In the genomic region with DNA sequence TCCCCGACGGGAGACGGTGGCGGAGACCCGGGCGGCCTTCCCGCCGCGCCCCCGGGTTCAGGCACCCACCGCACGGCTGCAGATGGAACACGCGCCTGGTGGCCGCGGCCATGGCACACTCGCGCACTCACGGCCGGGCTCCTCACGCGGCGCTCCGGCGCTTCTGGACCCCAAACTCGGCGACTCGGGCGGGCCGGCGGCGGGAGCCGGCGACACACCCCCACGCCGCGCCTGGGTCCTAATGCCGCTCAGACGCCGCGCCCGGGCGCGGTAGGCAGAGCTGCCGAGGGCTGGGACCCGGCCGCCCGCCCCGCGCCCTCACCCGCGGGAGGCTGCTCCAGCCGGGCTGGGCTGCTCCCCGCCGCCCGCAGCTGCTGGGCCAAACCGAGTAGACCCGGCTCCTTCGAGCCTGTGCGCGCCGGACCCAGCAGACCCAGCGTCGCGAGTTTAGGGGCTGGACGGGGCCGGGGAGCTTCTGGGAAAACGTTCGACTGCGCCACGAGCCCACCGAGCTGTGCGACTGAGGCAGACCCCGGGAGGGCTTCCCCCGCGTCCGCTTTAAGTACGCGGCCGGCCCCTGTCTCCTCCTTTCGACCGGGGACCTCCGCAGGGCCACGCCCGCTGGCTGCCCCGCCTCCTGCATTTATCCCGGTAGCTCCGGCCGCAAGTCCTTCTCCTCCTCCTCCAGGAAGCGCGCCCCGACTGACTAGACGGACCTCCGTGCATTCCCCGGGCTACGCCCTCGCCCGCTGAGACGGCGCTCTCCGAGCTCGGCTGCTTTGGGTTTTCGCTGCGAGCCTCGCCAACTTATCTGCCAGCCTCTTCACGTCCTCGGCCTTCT, we compare ENCODE assay signal across 1 cellular context.
TF ChIP-seq lines count a peak whose summit lies in the region.

A gene (minus strand): TSS at position 165 of the 841 bp plus-strand sequence. CDS start 53 bp downstream, at position 112.

TF ChIP-seq in HEK293, 187 proteins besides CTCF, POLR2A, EP300 and RAD21 (continued from another document and continues in another):
- TF ChIP-seq IKZF3 (tag by site-specific recombination; IDR thresholded peaks at IDR 0.05), result 0 out of 2 replicates have a peak, but pooled peaks have one; percentile 41
- TF ChIP-seq ZFP69B (tag by site-specific recombination; IDR thresholded peaks at IDR 0.05), result peak; percentile 95
- peak; percentile 72; the same call in 1 of the 2 replicates for TF ChIP-seq ZBTB20 (tag by site-specific recombination; IDR thresholded peaks at IDR 0.05)
- no peak for TF ChIP-seq ZNF157 (tag by site-specific recombination; IDR thresholded peaks at IDR 0.05)
- TF ChIP-seq ZNF501 (tag by site-specific recombination; IDR thresholded peaks at IDR 0.05), result no peak
- no peak for TF ChIP-seq EGR2 (tag by site-specific recombination; IDR thresholded peaks at IDR 0.05; ENCODE audit: low read depth)
- peak; percentile 81 for TF ChIP-seq KLF9 (tag by site-specific recombination; IDR thresholded peaks at IDR 0.05; ENCODE audit: low read depth)
- peak; percentile 66 for TF ChIP-seq ZEB2 (tag by site-specific recombination; IDR thresholded peaks at IDR 0.05)
- TF ChIP-seq OSR2 (tag by site-specific recombination; IDR thresholded peaks at IDR 0.05), result 0 out of 2 replicates have a peak, but pooled peaks have one; percentile 31
- peak; percentile 57; the same call in 1 of the 2 replicates for TF ChIP-seq ZNF24 (tag by site-specific recombination; IDR thresholded peaks at IDR 0.05)
- no peak for TF ChIP-seq ZNF776 (tag by site-specific recombination; IDR thresholded peaks at IDR 0.05; ENCODE audit: borderline replicate concordance)
- TF ChIP-seq ZNF335 (tag by site-specific recombination; conservative IDR thresholded peaks at IDR 0.05), result peak; percentile 86
- TF ChIP-seq, protein P1, sequence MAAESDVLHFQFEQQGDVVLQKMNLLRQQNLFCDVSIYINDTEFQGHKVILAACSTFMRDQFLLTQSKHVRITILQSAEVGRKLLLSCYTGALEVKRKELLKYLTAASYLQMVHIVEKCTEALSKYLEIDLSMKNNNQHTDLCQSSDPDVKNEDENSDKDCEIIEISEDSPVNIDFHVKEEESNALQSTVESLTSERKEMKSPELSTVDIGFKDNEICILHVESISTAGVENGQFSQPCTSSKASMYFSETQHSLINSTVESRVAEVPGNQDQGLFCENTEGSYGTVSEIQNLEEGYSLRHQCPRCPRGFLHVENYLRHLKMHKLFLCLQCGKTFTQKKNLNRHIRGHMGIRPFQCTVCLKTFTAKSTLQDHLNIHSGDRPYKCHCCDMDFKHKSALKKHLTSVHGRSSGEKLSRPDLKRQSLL (tag by site-specific recombination; IDR thresholded peaks at IDR 0.05), result peak; percentile 7; the same call in 1 of the 2 replicates
- TF ChIP-seq ZNF621 (tag by site-specific recombination; IDR thresholded peaks at IDR 0.05), result no peak
- no peak for TF ChIP-seq ZNF843 (tag by site-specific recombination; IDR thresholded peaks at IDR 0.05)
- TF ChIP-seq ZNF221 (tag by site-specific recombination; IDR thresholded peaks at IDR 0.05; ENCODE audit: borderline replicate concordance), result no peak
- 0 out of 2 replicates have a peak, but pooled peaks have one; percentile 47 for TF ChIP-seq ZSCAN30 (tag by site-specific recombination; IDR thresholded peaks at IDR 0.05)
- TF ChIP-seq SP7 (tag by site-specific recombination; IDR thresholded peaks at IDR 0.05), result peak; percentile 28; the same call in 1 of the 2 replicates
- TF ChIP-seq, protein P2, sequence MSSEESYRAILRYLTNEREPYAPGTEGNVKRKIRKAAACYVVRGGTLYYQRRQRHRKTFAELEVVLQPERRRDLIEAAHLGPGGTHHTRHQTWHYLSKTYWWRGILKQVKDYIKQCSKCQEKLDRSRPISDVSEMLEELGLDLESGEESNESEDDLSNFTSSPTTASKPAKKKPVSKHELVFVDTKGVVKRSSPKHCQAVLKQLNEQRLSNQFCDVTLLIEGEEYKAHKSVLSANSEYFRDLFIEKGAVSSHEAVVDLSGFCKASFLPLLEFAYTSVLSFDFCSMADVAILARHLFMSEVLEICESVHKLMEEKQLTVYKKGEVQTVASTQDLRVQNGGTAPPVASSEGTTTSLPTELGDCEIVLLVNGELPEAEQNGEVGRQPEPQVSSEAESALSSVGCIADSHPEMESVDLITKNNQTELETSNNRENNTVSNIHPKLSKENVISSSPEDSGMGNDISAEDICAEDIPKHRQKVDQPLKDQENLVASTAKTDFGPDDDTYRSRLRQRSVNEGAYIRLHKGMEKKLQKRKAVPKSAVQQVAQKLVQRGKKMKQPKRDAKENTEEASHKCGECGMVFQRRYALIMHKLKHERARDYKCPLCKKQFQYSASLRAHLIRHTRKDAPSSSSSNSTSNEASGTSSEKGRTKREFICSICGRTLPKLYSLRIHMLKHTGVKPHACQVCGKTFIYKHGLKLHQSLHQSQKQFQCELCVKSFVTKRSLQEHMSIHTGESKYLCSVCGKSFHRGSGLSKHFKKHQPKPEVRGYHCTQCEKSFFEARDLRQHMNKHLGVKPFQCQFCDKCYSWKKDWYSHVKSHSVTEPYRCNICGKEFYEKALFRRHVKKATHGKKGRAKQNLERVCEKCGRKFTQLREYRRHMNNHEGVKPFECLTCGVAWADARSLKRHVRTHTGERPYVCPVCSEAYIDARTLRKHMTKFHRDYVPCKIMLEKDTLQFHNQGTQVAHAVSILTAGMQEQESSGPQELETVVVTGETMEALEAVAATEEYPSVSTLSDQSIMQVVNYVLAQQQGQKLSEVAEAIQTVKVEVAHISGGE (tag by site-specific recombination; conservative IDR thresholded peaks at IDR 0.05; ENCODE audit: low read depth), result peak; percentile 72
- TF ChIP-seq, protein P3, sequence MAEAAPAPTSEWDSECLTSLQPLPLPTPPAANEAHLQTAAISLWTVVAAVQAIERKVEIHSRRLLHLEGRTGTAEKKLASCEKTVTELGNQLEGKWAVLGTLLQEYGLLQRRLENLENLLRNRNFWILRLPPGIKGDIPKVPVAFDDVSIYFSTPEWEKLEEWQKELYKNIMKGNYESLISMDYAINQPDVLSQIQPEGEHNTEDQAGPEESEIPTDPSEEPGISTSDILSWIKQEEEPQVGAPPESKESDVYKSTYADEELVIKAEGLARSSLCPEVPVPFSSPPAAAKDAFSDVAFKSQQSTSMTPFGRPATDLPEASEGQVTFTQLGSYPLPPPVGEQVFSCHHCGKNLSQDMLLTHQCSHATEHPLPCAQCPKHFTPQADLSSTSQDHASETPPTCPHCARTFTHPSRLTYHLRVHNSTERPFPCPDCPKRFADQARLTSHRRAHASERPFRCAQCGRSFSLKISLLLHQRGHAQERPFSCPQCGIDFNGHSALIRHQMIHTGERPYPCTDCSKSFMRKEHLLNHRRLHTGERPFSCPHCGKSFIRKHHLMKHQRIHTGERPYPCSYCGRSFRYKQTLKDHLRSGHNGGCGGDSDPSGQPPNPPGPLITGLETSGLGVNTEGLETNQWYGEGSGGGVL (tag by site-specific recombination; IDR thresholded peaks at IDR 0.05), result no peak
- TF ChIP-seq, protein P4, sequence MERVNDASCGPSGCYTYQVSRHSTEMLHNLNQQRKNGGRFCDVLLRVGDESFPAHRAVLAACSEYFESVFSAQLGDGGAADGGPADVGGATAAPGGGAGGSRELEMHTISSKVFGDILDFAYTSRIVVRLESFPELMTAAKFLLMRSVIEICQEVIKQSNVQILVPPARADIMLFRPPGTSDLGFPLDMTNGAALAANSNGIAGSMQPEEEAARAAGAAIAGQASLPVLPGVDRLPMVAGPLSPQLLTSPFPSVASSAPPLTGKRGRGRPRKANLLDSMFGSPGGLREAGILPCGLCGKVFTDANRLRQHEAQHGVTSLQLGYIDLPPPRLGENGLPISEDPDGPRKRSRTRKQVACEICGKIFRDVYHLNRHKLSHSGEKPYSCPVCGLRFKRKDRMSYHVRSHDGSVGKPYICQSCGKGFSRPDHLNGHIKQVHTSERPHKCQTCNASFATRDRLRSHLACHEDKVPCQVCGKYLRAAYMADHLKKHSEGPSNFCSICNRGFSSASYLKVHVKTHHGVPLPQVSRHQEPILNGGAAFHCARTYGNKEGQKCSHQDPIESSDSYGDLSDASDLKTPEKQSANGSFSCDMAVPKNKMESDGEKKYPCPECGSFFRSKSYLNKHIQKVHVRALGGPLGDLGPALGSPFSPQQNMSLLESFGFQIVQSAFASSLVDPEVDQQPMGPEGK (tag by site-specific recombination; IDR thresholded peaks at IDR 0.05), result 0 out of 2 replicates have a peak, but pooled peaks have one; percentile 4
- peak; percentile 16; the same call in 1 of the 2 replicates for TF ChIP-seq ZNF184 (tag by site-specific recombination; IDR thresholded peaks at IDR 0.05)
- TF ChIP-seq ZNF37A (tag by site-specific recombination; IDR thresholded peaks at IDR 0.05), result peak; percentile 31; the same call in 1 of the 2 replicates
- TF ChIP-seq, protein P5, sequence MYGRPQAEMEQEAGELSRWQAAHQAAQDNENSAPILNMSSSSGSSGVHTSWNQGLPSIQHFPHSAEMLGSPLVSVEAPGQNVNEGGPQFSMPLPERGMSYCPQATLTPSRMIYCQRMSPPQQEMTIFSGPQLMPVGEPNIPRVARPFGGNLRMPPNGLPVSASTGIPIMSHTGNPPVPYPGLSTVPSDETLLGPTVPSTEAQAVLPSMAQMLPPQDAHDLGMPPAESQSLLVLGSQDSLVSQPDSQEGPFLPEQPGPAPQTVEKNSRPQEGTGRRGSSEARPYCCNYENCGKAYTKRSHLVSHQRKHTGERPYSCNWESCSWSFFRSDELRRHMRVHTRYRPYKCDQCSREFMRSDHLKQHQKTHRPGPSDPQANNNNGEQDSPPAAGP (tag by site-specific recombination; IDR thresholded peaks at IDR 0.05), result no peak
- 0 out of 2 replicates have a peak, but pooled peaks have one; percentile 3 for TF ChIP-seq ZNF677 (tag by site-specific recombination; IDR thresholded peaks at IDR 0.05)
- TF ChIP-seq ZNF19 (tag by site-specific recombination; IDR thresholded peaks at IDR 0.05; ENCODE audit: low read depth), result no peak
- TF ChIP-seq, protein P6, sequence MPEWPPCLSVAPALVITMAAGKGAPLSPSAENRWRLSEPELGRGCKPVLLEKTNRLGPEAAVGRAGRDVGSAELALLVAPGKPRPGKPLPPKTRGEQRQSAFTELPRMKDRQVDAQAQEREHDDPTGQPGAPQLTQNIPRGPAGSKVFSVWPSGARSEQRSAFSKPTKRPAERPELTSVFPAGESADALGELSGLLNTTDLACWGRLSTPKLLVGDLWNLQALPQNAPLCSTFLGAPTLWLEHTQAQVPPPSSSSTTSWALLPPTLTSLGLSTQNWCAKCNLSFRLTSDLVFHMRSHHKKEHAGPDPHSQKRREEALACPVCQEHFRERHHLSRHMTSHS (tag by site-specific recombination; IDR thresholded peaks at IDR 0.05), result no peak
- peak; percentile 80 for TF ChIP-seq GLIS2 (tag by site-specific recombination; IDR thresholded peaks at IDR 0.05)
- peak; percentile 77 for TF ChIP-seq ZNF394 (tag by site-specific recombination; IDR thresholded peaks at IDR 0.05; ENCODE audit: borderline replicate concordance)
- peak; percentile 80; the same call in 1 of the 2 replicates for TF ChIP-seq ZNF777 (tag by site-specific recombination; IDR thresholded peaks at IDR 0.05; ENCODE audit: borderline replicate concordance)
- no peak for TF ChIP-seq OVOL3 (tag by site-specific recombination; IDR thresholded peaks at IDR 0.05)
- TF ChIP-seq ZBTB17 (tag by site-specific recombination; IDR thresholded peaks at IDR 0.05), result peak; percentile 58
- 0 out of 2 replicates have a peak, but pooled peaks have one; percentile 37 for TF ChIP-seq ZNF596 (tag by site-specific recombination; IDR thresholded peaks at IDR 0.05)
- TF ChIP-seq, protein P7, sequence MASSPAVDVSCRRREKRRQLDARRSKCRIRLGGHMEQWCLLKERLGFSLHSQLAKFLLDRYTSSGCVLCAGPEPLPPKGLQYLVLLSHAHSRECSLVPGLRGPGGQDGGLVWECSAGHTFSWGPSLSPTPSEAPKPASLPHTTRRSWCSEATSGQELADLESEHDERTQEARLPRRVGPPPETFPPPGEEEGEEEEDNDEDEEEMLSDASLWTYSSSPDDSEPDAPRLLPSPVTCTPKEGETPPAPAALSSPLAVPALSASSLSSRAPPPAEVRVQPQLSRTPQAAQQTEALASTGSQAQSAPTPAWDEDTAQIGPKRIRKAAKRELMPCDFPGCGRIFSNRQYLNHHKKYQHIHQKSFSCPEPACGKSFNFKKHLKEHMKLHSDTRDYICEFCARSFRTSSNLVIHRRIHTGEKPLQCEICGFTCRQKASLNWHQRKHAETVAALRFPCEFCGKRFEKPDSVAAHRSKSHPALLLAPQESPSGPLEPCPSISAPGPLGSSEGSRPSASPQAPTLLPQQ (tag by site-specific recombination; IDR thresholded peaks at IDR 0.05), result peak; percentile 99
- 0 out of 2 replicates have a peak, but pooled peaks have one; percentile 21 for TF ChIP-seq ZFHX2 (tag by site-specific recombination; conservative IDR thresholded peaks at IDR 0.05)
- TF ChIP-seq ZNF529 (tag by site-specific recombination; IDR thresholded peaks at IDR 0.05; ENCODE audit: insufficient replicate concordance), result no peak
- TF ChIP-seq, protein P8, sequence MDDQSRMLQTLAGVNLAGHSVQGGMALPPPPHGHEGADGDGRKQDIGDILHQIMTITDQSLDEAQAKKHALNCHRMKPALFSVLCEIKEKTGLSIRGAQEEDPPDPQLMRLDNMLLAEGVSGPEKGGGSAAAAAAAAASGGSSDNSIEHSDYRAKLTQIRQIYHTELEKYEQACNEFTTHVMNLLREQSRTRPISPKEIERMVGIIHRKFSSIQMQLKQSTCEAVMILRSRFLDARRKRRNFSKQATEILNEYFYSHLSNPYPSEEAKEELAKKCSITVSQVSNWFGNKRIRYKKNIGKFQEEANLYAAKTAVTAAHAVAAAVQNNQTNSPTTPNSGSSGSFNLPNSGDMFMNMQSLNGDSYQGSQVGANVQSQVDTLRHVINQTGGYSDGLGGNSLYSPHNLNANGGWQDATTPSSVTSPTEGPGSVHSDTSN (CRISPR knock-in tag; IDR thresholded peaks at IDR 0.05), result peak; percentile 73; the same call in 1 of the 2 replicates
- TF ChIP-seq ZBTB48 (tag by site-specific recombination; IDR thresholded peaks at IDR 0.05), result peak; percentile 62; the same call in 1 of the 2 replicates
- TF ChIP-seq GLIS1 (tag by site-specific recombination; IDR thresholded peaks at IDR 0.05), result peak; percentile 85
- 0 out of 2 replicates have a peak, but pooled peaks have one; percentile 32 for TF ChIP-seq ZXDB (tag by site-specific recombination; IDR thresholded peaks at IDR 0.05)
- TF ChIP-seq KLF1 (tag by site-specific recombination; IDR thresholded peaks at IDR 0.05), result peak; percentile 45
- TF ChIP-seq ZNF629 (tag by site-specific recombination; IDR thresholded peaks at IDR 0.05), result 0 out of 2 replicates have a peak, but pooled peaks have one; percentile 29
- TF ChIP-seq, protein P9, sequence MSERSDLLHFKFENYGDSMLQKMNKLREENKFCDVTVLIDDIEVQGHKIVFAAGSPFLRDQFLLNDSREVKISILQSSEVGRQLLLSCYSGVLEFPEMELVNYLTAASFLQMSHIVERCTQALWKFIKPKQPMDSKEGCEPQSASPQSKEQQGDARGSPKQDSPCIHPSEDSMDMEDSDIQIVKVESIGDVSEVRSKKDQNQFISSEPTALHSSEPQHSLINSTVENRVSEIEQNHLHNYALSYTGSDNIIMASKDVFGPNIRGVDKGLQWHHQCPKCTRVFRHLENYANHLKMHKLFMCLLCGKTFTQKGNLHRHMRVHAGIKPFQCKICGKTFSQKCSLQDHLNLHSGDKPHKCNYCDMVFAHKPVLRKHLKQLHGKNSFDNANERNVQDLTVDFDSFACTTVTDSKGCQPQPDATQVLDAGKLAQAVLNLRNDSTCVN (tag by site-specific recombination; optimal IDR thresholded peaks at IDR 0.05), result peak; percentile 76
